ENCODE assay signal across 13 cellular contexts in the genomic region with DNA sequence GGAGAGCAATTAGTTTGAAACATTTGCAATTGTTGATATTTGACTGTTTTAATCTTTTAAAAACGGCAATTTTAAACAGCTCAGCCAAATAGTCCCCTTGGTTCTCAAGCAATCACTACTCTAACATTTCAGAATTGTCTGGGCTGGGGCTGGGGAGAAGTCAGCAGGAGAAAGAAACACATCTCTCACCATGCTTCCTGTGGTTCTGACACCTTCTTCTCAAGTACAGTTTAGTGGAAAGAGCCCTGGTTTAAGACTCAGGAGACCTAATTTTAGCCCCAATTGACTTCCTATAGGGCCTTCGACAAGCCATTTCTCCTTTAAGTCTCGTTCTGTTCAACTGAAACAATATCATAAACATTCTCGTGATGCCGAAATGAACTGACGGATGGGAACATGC.
DNase-seq lines count a peak whose midpoint lies in the region; ATAC-seq and TF ChIP-seq lines count a peak whose summit lies in the region.
"Had no signal": no experiment of that assay in that cellular context is flagged by ENCODE, and none has a peak within 500 bp of the region (broad histone marks: within the 10 kb centered on the region; RNA-seq: fewer than 3 reads in every experiment).

No MANE protein-coding gene starts in this region.

- H3K4me1 Mint-ChIP-seq in activated CD8-positive, alpha-beta memory T cell treated with anti-CD3 and anti-CD28 coated beads, Interleukin-2, amount 10 ng/mL, durations not matched to agents 7 days and 5 days = peaks cover 3% of the 10 kb centered on the region
- peaks cover 14% of the 10 kb centered on the region for H3K4me1 Mint-ChIP-seq in endothelial cell (ENCODE audit: unreplicated experiment)

- H3K27me3 Mint-ChIP-seq in activated CD8-positive, alpha-beta memory T cell treated with anti-CD3 and anti-CD28 coated beads, Interleukin-2, amount 10 ng/mL, durations not matched to agents 7 days and 5 days = peaks cover 10% of the 10 kb centered on the region
- peaks cover 3% of the 10 kb centered on the region for H3K27me3 Mint-ChIP-seq in endothelial cell (ENCODE audit: unreplicated experiment)

- DNase-seq in activated CD8-positive, alpha-beta memory T cell treated with anti-CD3 and anti-CD28 coated beads, Interleukin-2, amount 10 ng/mL, durations not matched to agents 7 days and 5 days = no peak
- no peak for DNase-seq in activated CD8-positive, alpha-beta memory T cell treated with anti-CD3 and anti-CD28 coated beads, Interleukin-2, amount 50 U/mL, for 48 hours
- DNase-seq in choroid plexus epithelial cell (ENCODE audit: low read depth) (peak; percentile 24), osteoblast (ENCODE audit: insufficient read length, low spot score, missing footprints) (no peak), uterus (no peak), DMS153 treated with DMSO at 0.1 percent for 48 hours (lab: John Stamatoyannopoulos, UW; ENCODE audit: unreplicated experiment) (no peak), NCI-H187 (lab: John Stamatoyannopoulos, UW) (no peak), endothelial cell (ENCODE audit: low spot score) (no peak)
- DNase-seq: activated CD4-positive, CD25-positive, alpha-beta regulatory T cell treated with anti-CD3 and anti-CD28 coated beads, Interleukin-2, amount 50 U/mL, for 72 hours; amniotic stem cell; right lobe of liver had no signal

- H3K36me3 ChIP-seq in osteoblast (ENCODE audit: insufficient read depth, low read length) (no peaks in the 10 kb centered on the region), uterus (no peaks in the 10 kb centered on the region)
- H3K36me3 ChIP-seq: gastroesophageal sphincter, right lobe of liver had no signal

- TF ChIP-seq CTCF in choroid plexus epithelial cell (conservative IDR thresholded peaks at IDR 0.05; ENCODE audit: low read depth, low read length) = no peak
- TF ChIP-seq CTCF in osteoblast (IDR thresholded peaks at IDR 0.05; ENCODE audit: extremely low read depth, low read depth, low read length) = no peak
- no peak for TF ChIP-seq CTCF in uterus (IDR thresholded peaks at IDR 0.05)
- no peak for TF ChIP-seq CTCF in endothelial cell (IDR thresholded peaks at IDR 0.05; ENCODE audit: unreplicated experiment)

- H2AFZ ChIP-seq in osteoblast (ENCODE audit: low read length) = no peak overlapping the region

- H3K27me3 ChIP-seq in osteoblast (ENCODE audit: insufficient read depth, low read length) (no peaks in the 10 kb centered on the region), uterus (no peaks in the 10 kb centered on the region)
- H3K27me3 ChIP-seq: gastroesophageal sphincter, right lobe of liver had no signal

- no peak overlapping the region for H3K4me3 ChIP-seq in choroid plexus epithelial cell (ENCODE audit: low read depth, low read length)
- peak overlapping the region; percentile 57 for H3K4me3 ChIP-seq in osteoblast (ENCODE audit: insufficient read depth, low read length)
- no peak overlapping the region for H3K4me3 ChIP-seq in uterus
- H3K4me3 ChIP-seq: gastroesophageal sphincter, right lobe of liver had no signal

- H3K9me3 ChIP-seq in osteoblast (ENCODE audit: low read depth, low read length) = no peaks in the 10 kb centered on the region
- no peaks in the 10 kb centered on the region for H3K9me3 ChIP-seq in uterus
- H3K9me3 ChIP-seq: gastroesophageal sphincter, right lobe of liver had no signal

- peak; percentile 73 for ATAC-seq in activated CD8-positive, alpha-beta memory T cell treated with anti-CD3 and anti-CD28 coated beads, Interleukin-2, amount 10 ng/mL, durations not matched to agents 7 days and 5 days
- ATAC-seq: gastroesophageal sphincter had no signal

- no peaks in the 10 kb centered on the region for H3K36me3 Mint-ChIP-seq in activated CD8-positive, alpha-beta memory T cell treated with anti-CD3 and anti-CD28 coated beads, Interleukin-2, amount 10 ng/mL, durations not matched to agents 7 days and 5 days
- no peaks in the 10 kb centered on the region for H3K36me3 Mint-ChIP-seq in endothelial cell (ENCODE audit: low read depth, unreplicated experiment)
- H3K36me3 Mint-ChIP-seq: T-cell had no signal

- H3K4me1 ChIP-seq in osteoblast (ENCODE audit: insufficient read depth, low read length) = peaks cover 47% of the 10 kb centered on the region
- peaks cover 0 to 17% of the 10 kb centered on the region in 2 donors for H3K4me1 ChIP-seq in uterus
- H3K4me1 ChIP-seq: right lobe of liver had no signal

- H3K4me3 Mint-ChIP-seq in activated CD8-positive, alpha-beta memory T cell treated with anti-CD3 and anti-CD28 coated beads, Interleukin-2, amount 10 ng/mL, durations not matched to agents 7 days and 5 days = no peak overlapping the region
- no peak overlapping the region for H3K4me3 Mint-ChIP-seq in endothelial cell (ENCODE audit: unreplicated experiment)
- H3K4me3 Mint-ChIP-seq: T-cell had no signal

- H3K79me2 ChIP-seq in osteoblast (ENCODE audit: insufficient read depth, low read length) = no peaks in the 10 kb centered on the region

- H3K9me3 Mint-ChIP-seq in activated CD8-positive, alpha-beta memory T cell treated with anti-CD3 and anti-CD28 coated beads, Interleukin-2, amount 10 ng/mL, durations not matched to agents 7 days and 5 days (ENCODE audit: low read depth) = no peaks in the 10 kb centered on the region
- H3K9me3 Mint-ChIP-seq in endothelial cell (ENCODE audit: unreplicated experiment) = no peaks in the 10 kb centered on the region
- H3K9me3 Mint-ChIP-seq: T-cell had no signal

- H3K27ac ChIP-seq in osteoblast (ENCODE audit: low read depth, low read length) (no peak overlapping the region), uterus (peak overlapping the region; percentile 69 to 75)
- H3K27ac ChIP-seq: right lobe of liver had no signal

- intact Hi-C loops in uterus (cut with DNase I; ENCODE audit: low total_unique reads) = no loop called here

- peak overlapping the region; percentile 19 for H3K27ac Mint-ChIP-seq in activated CD8-positive, alpha-beta memory T cell treated with anti-CD3 and anti-CD28 coated beads, Interleukin-2, amount 10 ng/mL, durations not matched to agents 7 days and 5 days
- no peak overlapping the region for H3K27ac Mint-ChIP-seq in endothelial cell (ENCODE audit: unreplicated experiment)
- H3K27ac Mint-ChIP-seq: T-cell had no signal

- TF ChIP-seq POLR2A in uterus (IDR thresholded peaks at IDR 0.05) = no peak

- peak overlapping the region; percentile 80 for H3K4me2 ChIP-seq in osteoblast (ENCODE audit: insufficient read depth, low read length)

- no peaks in the 10 kb centered on the region for H4K20me1 ChIP-seq in osteoblast (ENCODE audit: insufficient read depth, low read length)

- CTCF ChIA-PET in activated CD8-positive, alpha-beta memory T cell treated with anti-CD3 and anti-CD28 coated beads, Interleukin-2, amount 10 ng/mL, durations not matched to agents 7 days and 5 days (lab: Charles Lee) = no interaction called here
